ENCODE assay signal across 23 cellular contexts in genomic region chr5:64339776-64340175, GRCh38.
DNase-seq lines count a peak whose midpoint lies in the region; ATAC-seq, FAIRE-seq and TF ChIP-seq lines count a peak whose summit lies in the region.
"Had no signal": no experiment of that assay in that cellular context is flagged by ENCODE, and none has a peak within 500 bp of the region (broad histone marks: within the 10 kb centered on the region; RNA-seq: fewer than 3 reads in every experiment).

No MANE protein-coding gene starts in this region.

- H2BK15ac ChIP-seq in H9 (ENCODE audit: low read depth, low read length): no peak overlapping the region

- H3F3A ChIP-seq in PC-3 (ENCODE audit: low read length, unreplicated experiment): no peaks in the 10 kb centered on the region

- no peaks in the 10 kb centered on the region for H3K9me3 Mint-ChIP-seq in H9

- no peak overlapping the region for H3K18ac ChIP-seq in H9 (ENCODE audit: insufficient read length, low read depth, low read length)

- TF ChIP-seq CTCF in PC-3 (conservative IDR thresholded peaks at IDR 0.05; ENCODE audit: low read depth, low read length): no peak
- TF ChIP-seq CTCF in epithelial cell of esophagus (IDR thresholded peaks at IDR 0.05; ENCODE audit: insufficient read depth, low read depth, low read length, missing control alignments): no peak
- no peak for TF ChIP-seq CTCF in keratinocyte (optimal IDR thresholded peaks at IDR 0.05 in 1 of 3, IDR thresholded peaks at IDR 0.05 in 1 of 3, conservative IDR thresholded peaks at IDR 0.05 in 1 of 3; ENCODE audit: extremely low read depth in 1 of 3, insufficient read depth in 2 of 3, low read length in 3 of 3)
- no peak for TF ChIP-seq CTCF in H9 (conservative IDR thresholded peaks at IDR 0.05)
- TF ChIP-seq CTCF in psoas muscle (IDR thresholded peaks at IDR 0.05): no peak

- no peak overlapping the region for H4K5ac ChIP-seq in H9 (ENCODE audit: insufficient read length, low read depth, low read length)

- H3K4me2 ChIP-seq in PC-3 (ENCODE audit: low read length) (no peak overlapping the region), keratinocyte (ENCODE audit: control insufficient read depth, extremely low read depth, insufficient read depth, low read depth, low read length) (peak overlapping the region; percentile 70), H9 (ENCODE audit: insufficient read depth, insufficient read length, low read length) (no peak overlapping the region)
- H3K4me2 ChIP-seq: PC-9 had no signal

- no peak overlapping the region for H4K8ac ChIP-seq in H9 (replicated peaks; ENCODE audit: insufficient read length, low read depth, low read length)

- H2BK5ac ChIP-seq in H9 (ENCODE audit: insufficient read length, low read length): no peak overlapping the region

- CTCF ChIA-PET in PC-3 (lab: Charles Lee): interaction anchor here (0.7 kb wide), 1 partner anchor 253 kb away, joined by 3 read pairs; no protein-coding TSS in a partner anchor

- H3K9me3 ChIP-seq in PC-3 (ENCODE audit: low read length) (no peaks in the 10 kb centered on the region), keratinocyte (ENCODE audit: control insufficient read depth, low read depth, low read length) (no peaks in the 10 kb centered on the region), T-helper 17 cell (ENCODE audit: control insufficient read depth, low read length, poor library complexity, severe bottlenecking) (no peaks in the 10 kb centered on the region), H9 (ENCODE audit: control insufficient read depth, low read depth, low read length) (no peaks in the 10 kb centered on the region), psoas muscle (no peaks in the 10 kb centered on the region)

- intact Hi-C loops in PC-3 (cut with micrococcal nuclease) (no loop called here), psoas muscle (cut with DNase I) (no loop called here)

- H3K4ac ChIP-seq in H9 (ENCODE audit: low read depth, low read length): no peak overlapping the region

- H4K91ac ChIP-seq in H9 (ENCODE audit: insufficient read length, low read depth, low read length): no peak overlapping the region

- H3K14ac ChIP-seq in H9 (ENCODE audit: insufficient read depth, low read length): no peak overlapping the region

- H3K36me3 ChIP-seq in PC-3 (ENCODE audit: low read depth, low read length) (no peaks in the 10 kb centered on the region), keratinocyte (ENCODE audit: control insufficient read depth in 2 of 2, extremely low read depth in 1 of 2, insufficient read depth in 2 of 2, low read length in 2 of 2) (no peaks in the 10 kb centered on the region), psoas muscle (ENCODE audit: insufficient read depth in 1 of 2, low read depth in 1 of 2) (no peaks in the 10 kb centered on the region)

- no peak overlapping the region for H2BK12ac ChIP-seq in H9 (ENCODE audit: insufficient read length, low read depth, low read length)

- H3K27ac Mint-ChIP-seq in T-helper 17 cell (no peak overlapping the region), H9 (no peak overlapping the region)

- no peak overlapping the region for H2BK20ac ChIP-seq in H9 (ENCODE audit: low read depth, low read length, poor library complexity, severe bottlenecking)

- H3K27me3 ChIP-seq in PC-3 (ENCODE audit: low read length) (no peaks in the 10 kb centered on the region), keratinocyte (ENCODE audit: control insufficient read depth, extremely low read depth, insufficient read depth, low read length) (no peaks in the 10 kb centered on the region), H9 (ENCODE audit: insufficient read depth, low read length) (no peaks in the 10 kb centered on the region), psoas muscle (ENCODE audit: insufficient read depth in 3 of 3, low read length in 2 of 3) (no peaks in the 10 kb centered on the region)

- H3K9me2 ChIP-seq in PC-3 (replicated peaks; ENCODE audit: low read length): no peaks in the 10 kb centered on the region

- H3K27ac ChIP-seq in PC-3 (ENCODE audit: low read length) (no peak overlapping the region), keratinocyte (ENCODE audit: control insufficient read depth, insufficient read depth, low read length) (peak overlapping the region; percentile 36), H9 (ENCODE audit: insufficient read length, low read depth, low read length) (no peak overlapping the region), psoas muscle (no peak overlapping the region)
- H3K27ac ChIP-seq: PC-9 had no signal

- peak; percentile 37 for DNase-seq in EL
- peak; percentile 28 for DNase-seq in PC-3
- peak; percentile 15 for DNase-seq in epithelial cell of esophagus (ENCODE audit: low read depth)
- no peak for DNase-seq in keratinocyte (ENCODE audit: low read depth, low spot score)
- DNase-seq in T-helper 17 cell: no peak
- DNase-seq in H9: no peak
- no peak for DNase-seq in psoas muscle
- DNase-seq: DMS153; DND-41; KBM-7; MM.1S; NCI-H2029; NCI-H446 treated with DMSO at 0.1 percent for 48 hours; NCI-H526; NCI-H82; NK-92 treated with Interleukin-12 subunit alpha and Interleukin-12 subunit beta, amount 100 ng/mL, for 24 hours; PC-9; SHP77 treated with DMSO at 0.1 percent for 48 hours had no signal

- H2AFZ ChIP-seq in PC-3 (ENCODE audit: low read length): no peak overlapping the region
- H2AFZ ChIP-seq in keratinocyte (ENCODE audit: control insufficient read depth, low read length): no peak overlapping the region
- H2AFZ ChIP-seq in H9 (ENCODE audit: low read length): no peak overlapping the region
- H2AFZ ChIP-seq: PC-9 had no signal

- WGBS in H9 (ENCODE audit: extremely low coverage, insufficient read length, low lambda C conversion rate): no CpG with 5 or more reads among the region's 1 CpG
- WGBS in psoas muscle, 3 donors: 73 to 92% (median 82%) methylated on average over 1 of the region's 1 CpG

- dilution Hi-C loops in keratinocyte (cut with MboI; ENCODE audit: extremely low pct_ligation_motif_present, low sequenced_read_pairs): no loop called here

- no peaks in the 10 kb centered on the region for H3K79me1 ChIP-seq in H9 (ENCODE audit: insufficient read depth, low read depth, low read length, poor library complexity, severe bottlenecking)

- H3K9ac ChIP-seq in PC-3 (ENCODE audit: low read length) (no peak overlapping the region), keratinocyte (ENCODE audit: control insufficient read depth, extremely low read depth, insufficient read depth, low read length) (no peak overlapping the region), H9 (ENCODE audit: extremely low read depth, insufficient read length, low read length) (no peak overlapping the region)

- no peaks in the 10 kb centered on the region for H3K4me1 Mint-ChIP-seq in T-helper 17 cell
- no peaks in the 10 kb centered on the region for H3K4me1 Mint-ChIP-seq in H9

- H3K56ac ChIP-seq in H9 (ENCODE audit: insufficient read length, low read depth, low read length): no peak overlapping the region

- H3K27me3 Mint-ChIP-seq in T-helper 17 cell (no peaks in the 10 kb centered on the region), H9 (ENCODE audit: low read depth) (no peaks in the 10 kb centered on the region)

- H3K4me1 ChIP-seq in PC-3 (ENCODE audit: insufficient read depth, low read length) (peaks cover 12% of the 10 kb centered on the region), keratinocyte (ENCODE audit: control insufficient read depth, extremely low read depth, insufficient read depth, low read length) (peaks cover 28% of the 10 kb centered on the region), H9 (ENCODE audit: insufficient read depth, low read length) (no peaks in the 10 kb centered on the region), psoas muscle (peaks cover 6% of the 10 kb centered on the region)

- no peak overlapping the region for H3K23ac ChIP-seq in H9 (ENCODE audit: insufficient read length, low read depth, low read length)

- ATAC-seq in PC-3: no peak
- ATAC-seq in T-helper 17 cell: no peak
- ATAC-seq in GM21576 (IDR thresholded peaks at IDR 0.05; ENCODE audit: unreplicated experiment): no peak
- no peak for ATAC-seq in psoas muscle
- ATAC-seq: GM12878, HCT116 had no signal

- no peaks in the 10 kb centered on the region for H4K20me1 ChIP-seq in PC-3 (ENCODE audit: low read length)
- no peaks in the 10 kb centered on the region for H4K20me1 ChIP-seq in keratinocyte (ENCODE audit: control insufficient read depth, extremely low read depth, insufficient read depth, low read length)
- H4K20me1 ChIP-seq in H9 (ENCODE audit: control insufficient read depth, insufficient read depth, insufficient read length): no peaks in the 10 kb centered on the region

- H3K36me3 Mint-ChIP-seq in T-helper 17 cell (ENCODE audit: low read depth): no peaks in the 10 kb centered on the region
- H3K36me3 Mint-ChIP-seq in H9 (ENCODE audit: insufficient read depth in 1 of 3, low read depth in 3 of 3): no peaks in the 10 kb centered on the region

- H3K9me1 ChIP-seq in keratinocyte (ENCODE audit: control insufficient read depth, extremely low read depth, insufficient read depth, low read length): no peaks in the 10 kb centered on the region

- no peak for FAIRE-seq in keratinocyte (lab: Jason Lieb, UNC)
- FAIRE-seq: G401.6, GM12878, H1 had no signal

- no peak overlapping the region for H2BK120ac ChIP-seq in H9 (ENCODE audit: low read depth, low read length, poor library complexity, severe bottlenecking)

- H3K4me3 ChIP-seq in PC-3 (ENCODE audit: low read length) (no peak overlapping the region), epithelial cell of esophagus (ENCODE audit: low read length) (no peak overlapping the region), keratinocyte (ENCODE audit: control insufficient read depth in 2 of 3, extremely low read depth in 1 of 3, insufficient read depth in 2 of 3, low read depth in 1 of 3, low read length in 3 of 3) (peak overlapping the region in 1 of 3 experiments; percentile 40), psoas muscle (no peak overlapping the region)
- H3K4me3 ChIP-seq: GM12878, PC-9 had no signal

- H3T11ph ChIP-seq in H9 (ENCODE audit: low read length): no peak overlapping the region

- no peak overlapping the region for H2AK5ac ChIP-seq in H9 (ENCODE audit: insufficient read length, low read length)

- H3K79me2 ChIP-seq in PC-3 (ENCODE audit: low read length) (no peaks in the 10 kb centered on the region), keratinocyte (ENCODE audit: control insufficient read depth, insufficient read depth, low read length) (no peaks in the 10 kb centered on the region), H9 (ENCODE audit: insufficient read depth, low read length) (no peaks in the 10 kb centered on the region)

- H3K4me3 Mint-ChIP-seq in T-helper 17 cell (no peak overlapping the region), H9 (no peak overlapping the region)

- POLR2A ChIA-PET in PC-3 (lab: Charles Lee; ENCODE audit: unreplicated experiment): no interaction called here

- no TSS peak for BruUV-seq in PC-3 (replicated peaks; lab: Mats Ljungman, UMichigan)

- H3K23me2 ChIP-seq in H9 (ENCODE audit: insufficient read length, low read depth, low read length, poor library complexity, severe bottlenecking): no peaks in the 10 kb centered on the region

Comparison
In these comparisons a context has a peak if more than half of its experiments do, and no peak if none do; other contexts are left out.
1. DNase-seq: peak in EL (single experiment), PC-3 (single experiment) and epithelial cell of esophagus (single experiment); none in keratinocyte (single experiment), T-helper 17 cell (0 of 3), H9 (single experiment) and psoas muscle (0 of 2).